In the genomic region with DNA sequence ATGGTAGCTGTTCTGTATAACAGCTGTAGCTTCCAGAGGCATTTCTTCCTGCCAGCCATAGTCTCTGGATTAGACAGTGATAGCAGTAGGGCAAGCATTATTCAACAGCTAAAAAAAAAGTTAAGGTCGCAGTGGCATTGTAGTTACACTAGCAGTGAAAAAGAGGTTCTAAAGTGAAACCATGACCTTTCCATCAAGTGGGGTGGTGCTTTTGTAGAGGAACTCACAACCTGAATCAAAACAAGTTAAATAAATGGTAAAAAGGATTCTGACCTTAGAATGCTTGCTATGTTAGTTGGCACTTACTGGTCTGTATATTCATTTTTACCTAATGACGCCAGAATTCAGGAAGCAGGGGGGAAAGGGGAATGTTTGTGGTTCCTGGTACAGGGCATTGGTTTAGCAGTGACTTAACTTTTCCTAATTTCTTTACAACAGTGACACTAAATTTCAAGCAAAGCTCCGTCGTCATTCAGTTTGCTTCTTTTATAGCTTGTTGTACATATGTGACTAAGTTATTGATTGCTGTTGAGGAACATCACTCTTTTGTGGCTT, we compare ENCODE assay signal across 12 cellular contexts. TPM values are rescaled to one million over a fixed set of nuclear protein-coding genes. Genes with fewer than 3 reads are reported as not detected.
A peak's percentile ranks its signal among the peaks of the same experiment; 100 is the strongest.
DNase-seq lines count a peak whose midpoint lies in the region; ATAC-seq and TF ChIP-seq lines count a peak whose summit lies in the region.
"Had no signal": no experiment of that assay in that cellular context is flagged by ENCODE, and none has a peak within 500 bp of the region (broad histone marks: within the 10 kb centered on the region; RNA-seq: fewer than 3 reads in every experiment).

No MANE protein-coding gene starts in this region.

- H3K4me3 ChIP-seq in astrocyte of the cerebellum (ENCODE audit: low read depth, low read length) (no peak overlapping the region), hepatocyte (no peak overlapping the region), aorta (ENCODE audit: low read length in 2 of 2) (no peak overlapping the region), esophagus muscularis mucosa (no peak overlapping the region)
- H3K4me3 ChIP-seq: lung, vagina had no signal

- intact Hi-C loops in Right ventricle myocardium inferior (cut with DNase I) (no loop called here), cardiac septum (cut with DNase I) (no loop called here), aorta (cut with DNase I) (no loop called here), esophagus muscularis mucosa (cut with DNase I) (no loop called here)

- H2AFZ ChIP-seq in hepatocyte = no peak overlapping the region

- H3K9me2 ChIP-seq in hepatocyte (replicated peaks; ENCODE audit: insufficient read depth) = no peaks in the 10 kb centered on the region

- H3K36me3 ChIP-seq in hepatocyte (replicated peaks; ENCODE audit: insufficient read depth, low read depth) = no peaks in the 10 kb centered on the region
- H3K36me3 ChIP-seq in aorta (ENCODE audit: control insufficient read depth in 1 of 2, insufficient read depth in 2 of 2, low read length in 1 of 2) = no peaks in the 10 kb centered on the region
- no peaks in the 10 kb centered on the region for H3K36me3 ChIP-seq in esophagus muscularis mucosa
- H3K36me3 ChIP-seq: vagina had no signal

- H4K20me1 ChIP-seq in hepatocyte (ENCODE audit: insufficient read depth, poor library complexity, severe bottlenecking) = peaks cover 26% of the 10 kb centered on the region

- no peak for TF ChIP-seq POLR2A in esophagus muscularis mucosa (IDR thresholded peaks at IDR 0.05; ENCODE audit: low read depth)

- H3K4me1 ChIP-seq in hepatocyte (ENCODE audit: insufficient read depth) (no peaks in the 10 kb centered on the region), aorta (ENCODE audit: control insufficient read depth in 1 of 2, insufficient read depth in 2 of 2, low read length in 2 of 2) (peaks cover 4 to 5% of the 10 kb centered on the region in 2 donors), esophagus muscularis mucosa (peaks cover 11 to 18% (median 14%) of the 10 kb centered on the region in 4 donors)

- no peak overlapping the region for H3K4me2 ChIP-seq in hepatocyte

- no peak for TF ChIP-seq CTCF in astrocyte of the cerebellum (IDR thresholded peaks at IDR 0.05; ENCODE audit: low read depth, low read length, missing control alignments)
- no peak for TF ChIP-seq CTCF in hepatocyte (IDR thresholded peaks at IDR 0.05; ENCODE audit: poor library complexity)
- TF ChIP-seq CTCF in esophagus muscularis mucosa (IDR thresholded peaks at IDR 0.05) = no peak

- 78% methylated on average over 4 of the region's 4 CpGs for WGBS in hepatocyte (ENCODE audit: low lambda C conversion rate, missing lambda C conversion rate)
- WGBS in aorta, 2 donors = 20 to 26% methylated on average over 4 of the region's 4 CpGs
- WGBS in esophagus muscularis mucosa = 54% methylated on average over 4 of the region's 4 CpGs

- peaks cover 88% of the 10 kb centered on the region for H3K79me2 ChIP-seq in hepatocyte

- no peaks in the 10 kb centered on the region for H3K27me3 ChIP-seq in hepatocyte
- no peaks in the 10 kb centered on the region for H3K27me3 ChIP-seq in aorta (ENCODE audit: control insufficient read depth in 1 of 2, insufficient read depth in 2 of 2, low read length in 1 of 2)
- H3K27me3 ChIP-seq in esophagus muscularis mucosa = no peaks in the 10 kb centered on the region
- H3K27me3 ChIP-seq: vagina had no signal

- H3K27ac ChIP-seq in hepatocyte (peak overlapping the region; percentile 23), aorta (ENCODE audit: low read depth in 1 of 2, low read length in 2 of 2) (peak overlapping the region in 1 of 2 donors; percentile 8), esophagus muscularis mucosa (replicated peaks in 1 of 4) (peak overlapping the region in 2 of 4 donors; percentile 4 to 13)
- H3K27ac ChIP-seq: vagina had no signal

- in situ Hi-C loops in astrocyte of the cerebellum (cut with HindIII; ENCODE audit: low sequenced_read_pairs) = loop anchor here (10.0 kb wide), 1 partner anchor 76 kb away; the partner anchor contains the start of gene ELOVL3

- TF ChIP-seq EP300 in esophagus muscularis mucosa (IDR thresholded peaks at IDR 0.05) = no peak

- ATAC-seq in Right ventricle myocardium inferior (peak; percentile 75), aorta (ENCODE audit: low FRiP score) (peak; percentile 33), GM18873 (IDR thresholded peaks at IDR 0.05; ENCODE audit: low FRiP score, unreplicated experiment) (no peak)

- H3K9me3 ChIP-seq in hepatocyte (ENCODE audit: low read depth) (no peaks in the 10 kb centered on the region), aorta (ENCODE audit: control insufficient read depth, low read length) (no peaks in the 10 kb centered on the region), esophagus muscularis mucosa (no peaks in the 10 kb centered on the region)
- H3K9me3 ChIP-seq: vagina had no signal

- DNase-seq in Right ventricle myocardium inferior (ENCODE audit: missing footprints) = no peak
- no peak for DNase-seq in cardiac septum (ENCODE audit: low spot score)
- DNase-seq in astrocyte of the cerebellum (ENCODE audit: low read depth) = peak; percentile 74
- no peak for DNase-seq in hepatocyte (ENCODE audit: low spot score)
- no peak for DNase-seq in aorta
- DNase-seq in esophagus muscularis mucosa (ENCODE audit: extremely low spot score) = no peak
- no peak for DNase-seq in mucosa of gallbladder (ENCODE audit: low spot score)
- DNase-seq: activated CD4-positive, alpha-beta T cell treated with anti-CD3 and anti-CD28 coated beads for 1 hour; CD8-positive, alpha-beta memory T cell had no signal

RNA-seq across cellular contexts. Expression of gene GBF1, which starts 55.0 kb away (rescaled TPM):
- total RNA-seq in Right ventricle myocardium inferior (44.0 TPM), cardiac septum (46.4 TPM), hepatocyte (43.0 and 55.4 TPM in 2 replicates), aorta (10 to 100 TPM; 41.9 to 44.0 TPM), esophagus muscularis mucosa (10 to 100 TPM; 33.1 to 52.4 (median 40.0) TPM), mucosa of gallbladder (52.8 TPM)
- polyA plus RNA-seq in hepatocyte (35.7 and 43.1 TPM in 2 replicates), aorta (10 to 100 TPM in 1 of 2 donors, 1 to 10 TPM in 1; 7.1 to 23.3 TPM)

RNA-seq across cellular contexts. Expression of gene PITX3, which starts 59.1 kb away (rescaled TPM):
- total RNA-seq in Right ventricle myocardium inferior (1.8 TPM), cardiac septum (0.51 TPM), hepatocyte (not detected in 2 replicates), aorta (not detected), esophagus muscularis mucosa (not detected), mucosa of gallbladder (not detected)
- polyA plus RNA-seq in hepatocyte (0.52 and 0.79 TPM in 2 replicates), aorta (under 1 TPM in 1 of 2 donors, not detected in 1; 0.13 TPM)
- total RNA-seq: CD8-positive, alpha-beta memory T cell; lung; vagina had no signal
- polyA plus RNA-seq: CD8-positive, alpha-beta memory T cell had no signal
